Comparison of ENCODE assay signal across 1 cellular context in genomic region chr13:74301200-74302063, GRCh38.
TF ChIP-seq lines count a peak whose summit lies in the region.

No MANE protein-coding gene starts in this region.

TF ChIP-seq in IMR-90, 13 proteins besides CTCF, POLR2A, EP300 and RAD21:
- TF ChIP-seq USF2 (IDR thresholded peaks at IDR 0.05; ENCODE audit: low read depth, low read length) (no peak), CEBPB (IDR thresholded peaks at IDR 0.05; ENCODE audit: low read depth, low read length) (no peak), ELK1 (IDR thresholded peaks at IDR 0.05; ENCODE audit: borderline replicate concordance, low read depth, low read length) (no peak), BHLHE40 (IDR thresholded peaks at IDR 0.05; ENCODE audit: low read depth, low read length) (no peak), RCOR1 (IDR thresholded peaks at IDR 0.05; ENCODE audit: insufficient replicate concordance, low read length) (no peak), RFX5 (IDR thresholded peaks at IDR 0.05; ENCODE audit: low read depth, low read length) (no peak), MAFK (IDR thresholded peaks at IDR 0.05; ENCODE audit: low read depth, low read length) (no peak)
